ENCODE assay signal across 25 cellular contexts in the genomic region with DNA sequence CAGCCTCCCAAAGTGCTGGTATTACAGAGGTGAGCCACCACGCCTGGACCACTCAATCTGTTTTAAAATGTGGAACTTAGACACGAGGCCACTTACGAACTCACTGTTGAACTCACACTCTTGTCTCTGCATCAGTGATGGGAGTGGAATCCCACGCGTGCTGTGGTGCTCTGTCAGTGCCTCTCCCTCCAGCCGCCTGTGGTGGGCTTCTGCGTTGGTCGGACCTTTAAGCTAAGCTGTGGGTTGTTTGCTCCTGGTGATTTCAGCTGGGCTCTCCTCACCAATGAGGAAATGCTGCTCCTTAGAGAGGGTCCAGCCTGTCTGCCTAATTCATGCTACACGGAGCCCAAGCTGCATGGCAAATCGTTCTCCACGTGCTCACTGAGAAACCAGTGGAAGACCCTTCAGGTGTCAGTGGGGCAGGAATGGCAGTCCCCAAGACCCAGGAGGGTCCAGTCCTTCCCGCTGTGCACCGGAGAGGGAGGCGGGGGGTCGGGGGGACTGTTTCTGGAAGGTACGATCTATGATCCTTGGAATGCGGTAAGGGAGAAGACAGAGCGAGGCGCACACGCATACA. TPM values are rescaled to one million over a fixed set of nuclear protein-coding genes. Genes with fewer than 3 reads are reported as not detected.
DNase-seq lines count a peak whose midpoint lies in the region; ATAC-seq and TF ChIP-seq lines count a peak whose summit lies in the region.
"Had no signal": no experiment of that assay in that cellular context is flagged by ENCODE, and none has a peak within 500 bp of the region (broad histone marks: within the 10 kb centered on the region; RNA-seq: fewer than 3 reads in every experiment).

No MANE protein-coding gene starts in this region.

- 0 out of 2 replicates have a peak overlapping the region, but pooled peaks have one; percentile 54 for H3K27ac Mint-ChIP-seq in WTC11
- H3K27ac Mint-ChIP-seq: CD8-positive, alpha-beta memory T cell had no signal

- no peaks in the 10 kb centered on the region for H3K4me1 Mint-ChIP-seq in WTC11

- peak; percentile 39 for DNase-seq in activated effector memory CD4-positive, alpha-beta T cell treated with anti-CD3 and anti-CD28 coated beads, Interleukin-2, amount 50 U/mL, for 16 hours
- DNase-seq in activated effector memory CD4-positive, alpha-beta T cell treated with Interleukin-2 at 50 U/mL for 16 hours, result no peak
- DNase-seq in WTC11 (ENCODE audit: low spot score), result no peak
- peak; percentile 18 for DNase-seq in lower lobe of right lung
- peak; percentile 42 for DNase-seq in sciatic nerve (ENCODE audit: low spot score)
- no peak for DNase-seq in NCI-H1105 (lab: John Stamatoyannopoulos, UW)
- no peak for DNase-seq in DMS 273 treated with DMSO at 0.1 percent for 48 hours (lab: John Stamatoyannopoulos, UW)
- DNase-seq: 8988T; AML-193; C1 segment of cervical spinal cord; Calu3; CD8-positive, alpha-beta memory T cell; DMS53; GDM1; KG1; NCI-H1092; NCI-H1436 treated with DMSO at 0.1 percent for 48 hours; NCI-H2029; NCI-H2227 treated with DMSO at 0.1 percent for 48 hours; NCI-H524; NCI-H82 had no signal

- no peak overlapping the region for H3K4me3 Mint-ChIP-seq in WTC11
- H3K4me3 Mint-ChIP-seq: CD8-positive, alpha-beta memory T cell had no signal

- H3K9me3 ChIP-seq in lower lobe of right lung, result no peaks in the 10 kb centered on the region
- H3K9me3 ChIP-seq: HAP-1, Peyer's patch, SJSA1 had no signal

- no peaks in the 10 kb centered on the region for H3K27me3 ChIP-seq in lower lobe of right lung (ENCODE audit: low read depth)
- H3K27me3 ChIP-seq: Peyer's patch, SJSA1 had no signal

- POLR2A ChIA-PET in WTC11 (lab: Charles Lee), result no interaction called here

- H3K27me3 Mint-ChIP-seq in WTC11 (ENCODE audit: low read depth), result no peaks in the 10 kb centered on the region
- H3K27me3 Mint-ChIP-seq: CD8-positive, alpha-beta memory T cell had no signal

- ATAC-seq in WTC11 (no peak), lower lobe of right lung (no peak), sciatic nerve (no peak), GM21576 (IDR thresholded peaks at IDR 0.05; ENCODE audit: unreplicated experiment) (no peak)

- TF ChIP-seq CTCF in WTC11 (IDR thresholded peaks at IDR 0.05), result no peak
- TF ChIP-seq CTCF in lower lobe of right lung (IDR thresholded peaks at IDR 0.05), result no peak

- H3K4me1 ChIP-seq in lower lobe of right lung, result no peaks in the 10 kb centered on the region
- H3K4me1 ChIP-seq: HAP-1, Peyer's patch, SJSA1 had no signal

- H3K4me3 ChIP-seq in lower lobe of right lung, result no peak overlapping the region
- H3K4me3 ChIP-seq: HAP-1, Peyer's patch, SJSA1 had no signal

- H3K9me3 Mint-ChIP-seq in WTC11, result peaks cover 3% of the 10 kb centered on the region; the same call in 1 of the 2 replicates
- H3K9me3 Mint-ChIP-seq: CD8-positive, alpha-beta memory T cell had no signal

- H3K36me3 Mint-ChIP-seq in WTC11, result peaks cover 33% of the 10 kb centered on the region

- peaks cover 28% of the 10 kb centered on the region for H3K36me3 ChIP-seq in lower lobe of right lung

- intact Hi-C loops in lower lobe of right lung (cut with DNase I) (no loop called here), sciatic nerve (cut with DNase I) (no loop called here)

- CTCF ChIA-PET in WTC11 (lab: Charles Lee), result no interaction called here

- no peak overlapping the region for H3K27ac ChIP-seq in lower lobe of right lung
- H3K27ac ChIP-seq: Peyer's patch, SJSA1 had no signal

TF ChIP-seq in WTC11, 78 proteins besides CTCF, POLR2A, EP300 and RAD21:
- TF ChIP-seq, protein P1, sequence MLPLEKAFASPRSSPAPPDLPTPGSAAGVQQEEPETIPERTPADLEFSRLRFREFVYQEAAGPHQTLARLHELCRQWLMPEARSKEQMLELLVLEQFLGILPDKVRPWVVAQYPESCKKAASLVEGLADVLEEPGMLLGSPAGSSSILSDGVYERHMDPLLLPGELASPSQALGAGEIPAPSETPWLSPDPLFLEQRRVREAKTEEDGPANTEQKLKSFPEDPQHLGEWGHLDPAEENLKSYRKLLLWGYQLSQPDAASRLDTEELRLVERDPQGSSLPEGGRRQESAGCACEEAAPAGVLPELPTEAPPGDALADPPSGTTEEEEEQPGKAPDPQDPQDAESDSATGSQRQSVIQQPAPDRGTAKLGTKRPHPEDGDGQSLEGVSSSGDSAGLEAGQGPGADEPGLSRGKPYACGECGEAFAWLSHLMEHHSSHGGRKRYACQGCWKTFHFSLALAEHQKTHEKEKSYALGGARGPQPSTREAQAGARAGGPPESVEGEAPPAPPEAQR (CRISPR knock-in tag; IDR thresholded peaks at IDR 0.05), result no peak

RNA-seq across cellular contexts. Expression of gene PRKAR1B, which starts 17.9 kb away (rescaled TPM):
- 40.8 to 44.1 TPM (median 43.6 TPM) in 3 replicates for total RNA-seq in WTC11 (2021)
- total RNA-seq in lower lobe of right lung, result 16.8 TPM
- total RNA-seq in sciatic nerve, result 11.1 TPM

RNA-seq across cellular contexts. Expression of gene DNAAF5, which starts 18.4 kb away (rescaled TPM):
- total RNA-seq in WTC11 (2021) (55.5 to 62.2 TPM (median 56.0 TPM) in 3 replicates), lower lobe of right lung (22.4 TPM), sciatic nerve (19.0 TPM)

Comparison
In these comparisons a context has a peak if more than half of its experiments do, and no peak if none do; other contexts are left out.
1. DNase-seq: peak in activated effector memory CD4-positive, alpha-beta T cell treated with anti-CD3 and anti-CD28 coated beads, Interleukin-2, amount 50 U/mL, for 16 hours (single experiment), lower lobe of right lung (single experiment) and sciatic nerve (single experiment); none in activated effector memory CD4-positive, alpha-beta T cell treated with Interleukin-2 at 50 U/mL for 16 hours (single experiment), WTC11 (single experiment), NCI-H1105 (single experiment) and DMS 273 treated with DMSO at 0.1 percent for 48 hours (single experiment).